17 cellular contexts compared by ENCODE assay signal in the genomic region with DNA sequence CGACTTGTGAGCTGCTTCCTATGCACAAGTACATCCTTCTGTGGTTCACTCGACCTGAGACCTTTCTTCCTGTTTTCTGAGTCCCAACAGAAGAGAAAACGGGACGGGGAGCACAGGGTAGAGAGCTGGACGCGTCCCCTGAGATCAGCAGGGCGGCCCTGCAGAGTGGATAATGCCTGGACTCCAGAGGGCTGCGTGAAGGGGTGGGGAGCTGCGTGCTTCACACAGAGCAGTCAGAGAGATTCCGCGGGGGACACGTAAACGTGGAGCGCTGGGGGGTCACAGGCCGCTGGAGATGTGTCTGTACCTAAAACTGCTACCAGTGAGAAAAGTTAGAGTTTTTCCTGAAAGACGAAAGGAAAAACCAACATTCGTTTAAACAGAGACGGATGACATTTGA. TPM values are rescaled to one million over a fixed set of nuclear protein-coding genes. Genes with fewer than 3 reads are reported as not detected.
DNase-seq lines count a peak whose midpoint lies in the region; ATAC-seq, FAIRE-seq and TF ChIP-seq lines count a peak whose summit lies in the region.
"Had no signal": no experiment of that assay in that cellular context is flagged by ENCODE, and none has a peak within 500 bp of the region (broad histone marks: within the 10 kb centered on the region; RNA-seq: fewer than 3 reads in every experiment).

No MANE protein-coding gene starts in this region.

- H2AFZ ChIP-seq in K562 (ENCODE audit: low read depth, low read length) (0 out of 2 replicates have a peak overlapping the region, but pooled peaks have one; percentile 3), mesenchymal stem cell (ENCODE audit: low read depth, low read length) (no peak overlapping the region), trophoblast cell (ENCODE audit: insufficient read depth, low read length, poor library complexity) (no peak overlapping the region)
- H2AFZ ChIP-seq: GM23248 had no signal

- peak overlapping the region; percentile 6 for H3K27ac ChIP-seq in HUES48 (ENCODE audit: low read depth, low read length)
- H3K27ac ChIP-seq in K562 (ENCODE audit: extremely low read depth, low read depth, low read length) = no peak overlapping the region
- H3K27ac ChIP-seq in mesenchymal stem cell (ENCODE audit: low read length, poor library complexity, severe bottlenecking) = no peak overlapping the region
- H3K27ac ChIP-seq in trophoblast cell (ENCODE audit: low read depth, low read length) = no peak overlapping the region
- no peak overlapping the region for H3K27ac ChIP-seq in vagina
- H3K27ac ChIP-seq: A549, C4-2B, GM23248 had no signal

- no peak overlapping the region for H4K12ac ChIP-seq in trophoblast cell (ENCODE audit: low read depth, low read length)

- H2BK12ac ChIP-seq in mesenchymal stem cell (ENCODE audit: low read length in 2 of 2) (peak overlapping the region in 1 of 2 experiments; percentile 91), trophoblast cell (ENCODE audit: low read length) (peak overlapping the region; percentile 0)

- intact Hi-C loops in K562 (cut with micrococcal nuclease) = no loop called here
- intact Hi-C loops in vagina (cut with DNase I) = no loop called here

- H3K9me1 ChIP-seq in K562 (ENCODE audit: control insufficient read depth, insufficient read depth, low read length) = no peaks in the 10 kb centered on the region

- ATAC-seq in K562 = no peak
- no peak for ATAC-seq in GM21515 (IDR thresholded peaks at IDR 0.05; ENCODE audit: unreplicated experiment)
- ATAC-seq in activated CD8-positive, alpha-beta T cell treated with anti-CD3 and anti-CD28 coated beads, Interleukin-2, amount 10 ng/mL, durations not matched to agents 7 days and 5 days = no peak
- ATAC-seq: A549, GM12878 had no signal

- no peak for TF ChIP-seq EP300 in K562 (IDR thresholded peaks at IDR 0.05; ENCODE audit: low read length)

- POLR2A ChIA-PET in K562 (lab: Yijun Ruan, JAX) = interaction anchor here (0.6 kb wide), 1 partner anchor 21 kb away, joined by 3 read pairs; no protein-coding TSS in a partner anchor
- POLR2A ChIA-PET in activated CD8-positive, alpha-beta T cell treated with anti-CD3 and anti-CD28 coated beads, Interleukin-2, amount 10 ng/mL, durations not matched to agents 7 days and 5 days (lab: Charles Lee) = no interaction called here

- H2AK5ac ChIP-seq in mesenchymal stem cell (ENCODE audit: low read length, severe bottlenecking) (peak overlapping the region; percentile 80), trophoblast cell (ENCODE audit: low read length) (no peak overlapping the region)

- CTCF ChIA-PET in K562 (lab: Yijun Ruan, JAX; ENCODE audit: low intra/inter-chr PET ratio) = no interaction called here
- CTCF ChIA-PET in activated CD8-positive, alpha-beta T cell treated with anti-CD3 and anti-CD28 coated beads, Interleukin-2, amount 10 ng/mL, durations not matched to agents 7 days and 5 days (lab: Charles Lee) = no interaction called here

- no peak overlapping the region for H3K9ac ChIP-seq in HUES48 (ENCODE audit: low read depth, low read length)
- H3K9ac ChIP-seq in K562 (ENCODE audit: insufficient read depth in 1 of 2, low read depth in 2 of 2, low read length in 2 of 2) = no peak overlapping the region
- H3K9ac ChIP-seq in mesenchymal stem cell (ENCODE audit: low read length) = no peak overlapping the region
- H3K9ac ChIP-seq in trophoblast cell (ENCODE audit: low read length) = no peak overlapping the region
- H3K9ac ChIP-seq: GM23248 had no signal

- H4K8ac ChIP-seq in mesenchymal stem cell (ENCODE audit: low read length) (no peak overlapping the region), trophoblast cell (ENCODE audit: low read depth, low read length) (no peak overlapping the region)

- in situ Hi-C loops in K562 (cut with MboI) = no loop called here

- no peak overlapping the region for H3K4me2 ChIP-seq in K562 (ENCODE audit: insufficient read depth, low read length)
- H3K4me2 ChIP-seq in mesenchymal stem cell (ENCODE audit: low read length, poor library complexity, severe bottlenecking) = no peak overlapping the region
- H3K4me2 ChIP-seq in trophoblast cell (ENCODE audit: low read length) = no peak overlapping the region
- H3K4me2 ChIP-seq: A549 had no signal

- peaks cover 8% of the 10 kb centered on the region; the same call in 2 of the 3 replicates for H3K79me2 ChIP-seq in K562 (ENCODE audit: control insufficient read depth, insufficient read depth, low read length)
- no peaks in the 10 kb centered on the region for H3K79me2 ChIP-seq in trophoblast cell (ENCODE audit: control insufficient read depth, insufficient read depth, low read length, poor library complexity)

- DNase-seq in K562 (ENCODE audit: extremely low read depth in 1 of 4, low spot score in 3 of 4) = no peak
- DNase-seq in mesenchymal stem cell = no peak
- DNase-seq in trophoblast cell = no peak
- DNase-seq in vagina (ENCODE audit: extremely low spot score in 2 of 2) = no peak
- DNase-seq in activated CD8-positive, alpha-beta T cell treated with anti-CD3 and anti-CD28 coated beads, Interleukin-2, amount 10 ng/mL, durations not matched to agents 7 days and 5 days = no peak
- DNase-seq: BE2C; CD4-positive, alpha-beta memory T cell; DMS79; GM23248 had no signal

- H4K91ac ChIP-seq in mesenchymal stem cell (ENCODE audit: low read length) (peak overlapping the region; percentile 47), trophoblast cell (ENCODE audit: low read depth, low read length) (no peak overlapping the region)

- no peak for TF ChIP-seq CTCF in K562 (IDR thresholded peaks at IDR 0.05 in 2 of 3, conservative IDR thresholded peaks at IDR 0.05 in 1 of 3; ENCODE audit: insufficient read depth in 2 of 3, low read depth in 1 of 3, low read length in 3 of 3)
- no peak for TF ChIP-seq CTCF in vagina (IDR thresholded peaks at IDR 0.05)

- H2BK120ac ChIP-seq in mesenchymal stem cell (ENCODE audit: low read depth, low read length) = no peak overlapping the region
- H2BK120ac ChIP-seq in trophoblast cell (ENCODE audit: insufficient read depth, low read length, poor library complexity) = no peak overlapping the region

- WGBS in K562 (ENCODE audit: insufficient coverage, low coverage, missing lambda C conversion rate) = 80% methylated on average over 12 of the region's 18 CpGs
- 83% methylated on average over 15 of the region's 18 CpGs for WGBS in mesenchymal stem cell
- no CpG with 5 or more reads among the region's 18 CpGs for WGBS in trophoblast cell (ENCODE audit: extremely low coverage, insufficient coverage, insufficient read length)

- H3K79me1 ChIP-seq in mesenchymal stem cell (replicated peaks; ENCODE audit: low read length, poor library complexity, severe bottlenecking) = no peaks in the 10 kb centered on the region
- H3K79me1 ChIP-seq in trophoblast cell (ENCODE audit: low read length) = no peaks in the 10 kb centered on the region

- H3K4ac ChIP-seq in mesenchymal stem cell (ENCODE audit: low read depth in 1 of 2, low read length in 2 of 2) (no peak overlapping the region), trophoblast cell (ENCODE audit: low read depth, low read length) (no peak overlapping the region)

- no peak for FAIRE-seq in K562 (lab: Jason Lieb, UNC)
- FAIRE-seq: A549, GM12878, GM18507 had no signal

- H2BK15ac ChIP-seq in mesenchymal stem cell (ENCODE audit: low read depth, poor library complexity, severe bottlenecking) = no peak overlapping the region

- BruUV-seq in K562 (replicated peaks; lab: Mats Ljungman, UMichigan) = no TSS peak

- TF ChIP-seq RAD21 in K562 (CRISPR knock-in tag; conservative IDR thresholded peaks at IDR 0.05 in 1 of 2, IDR thresholded peaks at IDR 0.05 in 1 of 2) = no peak

- TF ChIP-seq POLR2A in K562 (conservative IDR thresholded peaks at IDR 0.05) (no peak), vagina (IDR thresholded peaks at IDR 0.05) (no peak)

- no peak overlapping the region for H3K27ac Mint-ChIP-seq in activated CD8-positive, alpha-beta T cell treated with anti-CD3 and anti-CD28 coated beads, Interleukin-2, amount 10 ng/mL, durations not matched to agents 7 days and 5 days
- H3K27ac Mint-ChIP-seq: CD4-positive, alpha-beta memory T cell had no signal

- no peaks in the 10 kb centered on the region for H3K36me3 Mint-ChIP-seq in activated CD8-positive, alpha-beta T cell treated with anti-CD3 and anti-CD28 coated beads, Interleukin-2, amount 10 ng/mL, durations not matched to agents 7 days and 5 days (ENCODE audit: low read depth)
- H3K36me3 Mint-ChIP-seq: CD4-positive, alpha-beta memory T cell had no signal

- H3K36me3 ChIP-seq in HUES48 (ENCODE audit: control insufficient read depth, insufficient read depth, low read length) (no peaks in the 10 kb centered on the region), K562 (ENCODE audit: control insufficient read depth, insufficient read depth, low read length) (peaks cover 9% of the 10 kb centered on the region; the same call in 1 of the 3 replicates), mesenchymal stem cell (ENCODE audit: control insufficient read depth in 1 of 2, insufficient read depth in 2 of 2, low read depth in 1 of 2, low read length in 2 of 2) (no peaks in the 10 kb centered on the region), trophoblast cell (ENCODE audit: control insufficient read depth in 1 of 2, insufficient read depth in 2 of 2, low read length in 2 of 2) (no peaks in the 10 kb centered on the region), vagina (no peaks in the 10 kb centered on the region)
- H3K36me3 ChIP-seq: BE2C, HAP-1 had no signal

- no peaks in the 10 kb centered on the region for H3K27me3 ChIP-seq in HUES48 (ENCODE audit: control insufficient read depth, insufficient read depth, low read length)
- H3K27me3 ChIP-seq in K562 (ENCODE audit: control insufficient read depth in 2 of 2, insufficient read depth in 2 of 2, low read length in 2 of 2) = no peaks in the 10 kb centered on the region
- H3K27me3 ChIP-seq in mesenchymal stem cell (ENCODE audit: control insufficient read depth in 1 of 2, insufficient read depth in 1 of 2, low read length in 2 of 2) = peaks cover 0 to 16% of the 10 kb centered on the region in 2 experiments
- H3K27me3 ChIP-seq in trophoblast cell (ENCODE audit: insufficient read depth, low read length) = no peaks in the 10 kb centered on the region
- no peaks in the 10 kb centered on the region for H3K27me3 ChIP-seq in vagina
- H3K27me3 ChIP-seq: BE2C had no signal

- H3K14ac ChIP-seq in mesenchymal stem cell (ENCODE audit: low read length in 2 of 2) (peak overlapping the region in 1 of 2 experiments; percentile 28), trophoblast cell (ENCODE audit: low read length) (peak overlapping the region; percentile 44)

- no peaks in the 10 kb centered on the region for H4K20me1 ChIP-seq in K562 (replicated peaks; ENCODE audit: control insufficient read depth, insufficient read depth, low read length)

- no peak overlapping the region for H3K23ac ChIP-seq in mesenchymal stem cell (ENCODE audit: low read length in 2 of 2)
- no peak overlapping the region for H3K23ac ChIP-seq in trophoblast cell (ENCODE audit: low read length)

- H3K4me1 ChIP-seq in HUES48 (ENCODE audit: control insufficient read depth, insufficient read depth, low read length) (peaks cover 23% of the 10 kb centered on the region), K562 (replicated peaks in 1 of 2; ENCODE audit: control insufficient read depth in 2 of 2, insufficient read depth in 2 of 2, low read length in 2 of 2) (peaks cover 5 to 13% of the 10 kb centered on the region in 2 experiments; a peak in 3 of 5 replicates), mesenchymal stem cell (ENCODE audit: control insufficient read depth, insufficient read depth, low read depth, low read length) (peaks cover 2% of the 10 kb centered on the region), trophoblast cell (ENCODE audit: control insufficient read depth in 1 of 2, insufficient read depth in 2 of 2, low read length in 2 of 2) (peaks cover 2% of the 10 kb centered on the region in 2 experiments), vagina (no peaks in the 10 kb centered on the region)
- H3K4me1 ChIP-seq: A549, BE2C had no signal

- H3K4me3 ChIP-seq in HUES48 (ENCODE audit: low read depth, low read length) = no peak overlapping the region
- no peak overlapping the region for H3K4me3 ChIP-seq in K562
- no peak overlapping the region for H3K4me3 ChIP-seq in mesenchymal stem cell (ENCODE audit: insufficient read depth in 1 of 2, low read depth in 1 of 2, low read length in 2 of 2)
- no peak overlapping the region for H3K4me3 ChIP-seq in trophoblast cell (ENCODE audit: low read depth, low read length)
- no peak overlapping the region for H3K4me3 ChIP-seq in vagina
- H3K4me3 ChIP-seq: A549, GM12878, GM23248, HAP-1 had no signal

- H3K27me3 Mint-ChIP-seq in activated CD8-positive, alpha-beta T cell treated with anti-CD3 and anti-CD28 coated beads, Interleukin-2, amount 10 ng/mL, durations not matched to agents 7 days and 5 days (ENCODE audit: low read depth) = peaks cover 42% of the 10 kb centered on the region

- peak overlapping the region in 1 of 2 experiments; percentile 49 for H3K18ac ChIP-seq in mesenchymal stem cell (ENCODE audit: low read depth in 1 of 2, low read length in 2 of 2)
- no peak overlapping the region for H3K18ac ChIP-seq in trophoblast cell (ENCODE audit: low read length)

- H2BK5ac ChIP-seq in mesenchymal stem cell (ENCODE audit: low read depth, low read length, poor library complexity, severe bottlenecking) (peak overlapping the region; percentile 35), trophoblast cell (ENCODE audit: low read depth, low read length, poor library complexity) (no peak overlapping the region)

- no peak overlapping the region for H3K4me3 Mint-ChIP-seq in activated CD8-positive, alpha-beta T cell treated with anti-CD3 and anti-CD28 coated beads, Interleukin-2, amount 10 ng/mL, durations not matched to agents 7 days and 5 days
- H3K4me3 Mint-ChIP-seq: CD4-positive, alpha-beta memory T cell had no signal

- H3K9me3 ChIP-seq in HUES48 (ENCODE audit: control insufficient read depth, insufficient read depth, low read length) = no peaks in the 10 kb centered on the region
- no peaks in the 10 kb centered on the region for H3K9me3 ChIP-seq in K562 (replicated peaks; ENCODE audit: control insufficient read depth, insufficient read depth, low read depth, low read length)
- peaks cover 3% of the 10 kb centered on the region for H3K9me3 ChIP-seq in mesenchymal stem cell (ENCODE audit: control insufficient read depth, low read length)
- peaks cover 4% of the 10 kb centered on the region for H3K9me3 ChIP-seq in trophoblast cell (ENCODE audit: insufficient read depth, low read depth, low read length)
- no peaks in the 10 kb centered on the region for H3K9me3 ChIP-seq in vagina
- H3K9me3 ChIP-seq: A549, BE2C, HAP-1 had no signal

- H3K9me3 Mint-ChIP-seq in activated CD8-positive, alpha-beta T cell treated with anti-CD3 and anti-CD28 coated beads, Interleukin-2, amount 10 ng/mL, durations not matched to agents 7 days and 5 days (ENCODE audit: insufficient read depth) = no peaks in the 10 kb centered on the region

- peaks cover 9% of the 10 kb centered on the region for H3K4me1 Mint-ChIP-seq in activated CD8-positive, alpha-beta T cell treated with anti-CD3 and anti-CD28 coated beads, Interleukin-2, amount 10 ng/mL, durations not matched to agents 7 days and 5 days (ENCODE audit: low read depth)

RNA-seq across cellular contexts. Expression of a gene that starts 46.3 kb away (rescaled TPM):
- total RNA-seq in K562 (2011; cell fraction: chromatin; rRNA removed; ENCODE audit: low replicate concordance) = not detected in 2 replicates
- not detected in 2 replicates for total RNA-seq in K562 (2011; cell fraction: nucleolus; rRNA removed)
- total RNA-seq in K562 (2011; cell fraction: nucleoplasm; rRNA removed) = not detected in 2 replicates
- total RNA-seq in K562 (2014; rRNA removed) (not detected in 2 replicates), K562 (2014; rRNA removed; fragmentation: Illumina TruSeq; extraction: Trizol) (not detected in 2 replicates), K562 (2015; rRNA removed; fragmentation: Illumina TruSeq; extraction: Trizol) (not detected in 2 replicates), K562 (2021) (not detected in 2 replicates), vagina (not detected)
- polyA plus RNA-seq in K562 (2011; rRNA removed) (not detected in 2 replicates), K562 (2014; fragmentation: Illumina TruSeq; extraction: Trizol) (not detected in 2 replicates), K562 (2014; fragmentation: Nextera tagmentation; extraction: Ambion mirVana) (not detected), K562 (2014; rRNA removed) (not detected in 2 replicates)
- not detected in 2 replicates for polyA plus RNA-seq in K562 (2011; cell fraction: cytosol; rRNA removed)
- polyA plus RNA-seq in K562 (2011; cell fraction: nucleus; rRNA removed) = 0.25 TPM in 1 of 2 replicates, not detected in the other
- polyA plus RNA-seq in K562 (2012) = 0.50 TPM in 1 of 2 replicates, not detected in the other
- polyA minus RNA-seq in K562 (2011; rRNA and poly(A)+ RNA removed) = not detected in 2 replicates
- not detected in 2 replicates for polyA minus RNA-seq in K562 (2011; cell fraction: cytosol; rRNA and poly(A)+ RNA removed)
- not detected in 2 replicates for polyA minus RNA-seq in K562 (2011; cell fraction: nucleus; rRNA and poly(A)+ RNA removed)
- polyA plus RNA-seq in mesenchymal stem cell (2013, experiment 1 of 2) = not detected
- 0.05 TPM for polyA plus RNA-seq in mesenchymal stem cell (2013, experiment 2 of 2)
- 0.14 and 0.15 TPM in 2 replicates for polyA plus RNA-seq in trophoblast cell (2013)
- total RNA-seq in activated CD8-positive, alpha-beta T cell treated with anti-CD3 and anti-CD28 coated beads, Interleukin-2, amount 10 ng/mL, durations not matched to agents 7 days and 5 days = not detected
- total RNA-seq: G401, GM12878, GM23248 had no signal
- polyA plus RNA-seq: CD4-positive, alpha-beta memory T cell; GM12878; GM23248 had no signal
